22 cellular contexts compared by ENCODE assay signal in genomic region chr1:110525250-110525597, GRCh38. TPM values are rescaled to one million over a fixed set of nuclear protein-coding genes. Genes with fewer than 3 reads are reported as not detected.
A peak's percentile ranks its signal among the peaks of the same experiment; 100 is the strongest.
DNase-seq lines count a peak whose midpoint lies in the region; FAIRE-seq and TF ChIP-seq lines count a peak whose summit lies in the region.
"Had no signal": no experiment of that assay in that cellular context is flagged by ENCODE, and none has a peak within 500 bp of the region (broad histone marks: within the 10 kb centered on the region; RNA-seq: fewer than 3 reads in every experiment).

No MANE protein-coding gene starts in this region.

- H3K9ac ChIP-seq in keratinocyte (ENCODE audit: control insufficient read depth, extremely low read depth, insufficient read depth, low read length), result no peak overlapping the region

- H3K27ac ChIP-seq in RWPE1 (no peak overlapping the region), keratinocyte (ENCODE audit: control insufficient read depth, insufficient read depth, low read length) (no peak overlapping the region)
- H3K27ac ChIP-seq: A549; BLaER1 treated with 17β-estradiol and CSF1 and Interleukin-3, amounts not matched to agents 10 nM and 100 nM; skin epidermis had no signal

- DNase-seq in A172 (ENCODE audit: low spot score) (peak; percentile 57), ELR (ENCODE audit: low read depth) (peak; percentile 45), RWPE1 (ENCODE audit: low spot score) (peak; percentile 57), keratinocyte (ENCODE audit: low read depth, low spot score) (no peak), NCI-H510A treated with DMSO at 0.1 percent for 48 hours (lab: John Stamatoyannopoulos, UW) (no peak), kidney tubule cell (ENCODE audit: low spot score) (no peak), NCI-H345 (lab: John Stamatoyannopoulos, UW) (no peak)
- no peak for DNase-seq in activated CD4-positive, alpha-beta T cell treated with anti-CD3 and anti-CD28 coated beads, Interleukin-2, amount 50 U/mL, for 48 hours
- DNase-seq: activated CD4-positive, alpha-beta T cell treated with anti-CD3 and anti-CD28 coated beads, Interleukin-2, amount 10 ng/mL, durations not matched to agents 24 days and 14 days; activated gamma-delta T cell treated with Interleukin-2 at 50 U/mL for 16 hours; activated T-cell treated with anti-CD3 and anti-CD28 coated beads, Interleukin-2, amount 50 U/mL, for 4 hours; Caco-2; central memory CD4-positive, alpha-beta T cell; endodermal cell; NCI-H187 treated with DMSO at 0.1 percent for 48 hours had no signal

- POLR2A ChIA-PET in RWPE1 (lab: Yijun Ruan, JAX; ENCODE audit: low non-redundant PET), result no interaction called here

- H3K79me2 ChIP-seq in keratinocyte (ENCODE audit: control insufficient read depth, insufficient read depth, low read length), result no peaks in the 10 kb centered on the region

- dilution Hi-C loops in keratinocyte (cut with MboI; ENCODE audit: extremely low pct_ligation_motif_present, low sequenced_read_pairs), result no loop called here

- TF ChIP-seq CTCF in RWPE1 (conservative IDR thresholded peaks at IDR 0.05; ENCODE audit: low read depth) (no peak), keratinocyte (optimal IDR thresholded peaks at IDR 0.05 in 1 of 3, IDR thresholded peaks at IDR 0.05 in 1 of 3, conservative IDR thresholded peaks at IDR 0.05 in 1 of 3; ENCODE audit: extremely low read depth in 1 of 3, insufficient read depth in 2 of 3, low read length in 3 of 3) (no peak)

- H3K4me1 ChIP-seq in keratinocyte (ENCODE audit: control insufficient read depth, extremely low read depth, insufficient read depth, low read length), result peaks cover 12% of the 10 kb centered on the region
- H3K4me1 ChIP-seq: Caco-2 had no signal

- H3K9me3 ChIP-seq in keratinocyte (ENCODE audit: control insufficient read depth, low read depth, low read length), result no peaks in the 10 kb centered on the region
- H3K9me3 ChIP-seq: A549; BLaER1 treated with 17β-estradiol and CSF1 and Interleukin-3, amounts not matched to agents 10 nM and 100 nM; Caco-2 had no signal

- CTCF ChIA-PET in RWPE1 (lab: Yijun Ruan, JAX), result interaction anchor here (1.1 kb wide), 1 partner anchor 9 kb away, joined by 5 read pairs; no protein-coding TSS in a partner anchor

- peak overlapping the region; percentile 54 for H3K4me2 ChIP-seq in keratinocyte (ENCODE audit: control insufficient read depth, extremely low read depth, insufficient read depth, low read depth, low read length)

- FAIRE-seq in keratinocyte (lab: Jason Lieb, UNC), result no peak
- FAIRE-seq: A549, GM18507 had no signal

- H4K20me1 ChIP-seq in keratinocyte (ENCODE audit: control insufficient read depth, extremely low read depth, insufficient read depth, low read length), result no peaks in the 10 kb centered on the region

- no peak overlapping the region for H2AFZ ChIP-seq in keratinocyte (ENCODE audit: control insufficient read depth, low read length)

- no peaks in the 10 kb centered on the region for H3K9me1 ChIP-seq in keratinocyte (ENCODE audit: control insufficient read depth, extremely low read depth, insufficient read depth, low read length)

- no peaks in the 10 kb centered on the region for H3K36me3 ChIP-seq in keratinocyte (ENCODE audit: control insufficient read depth in 2 of 2, extremely low read depth in 1 of 2, insufficient read depth in 2 of 2, low read length in 2 of 2)
- H3K36me3 ChIP-seq: BLaER1 treated with 17β-estradiol and CSF1 and Interleukin-3, amounts not matched to agents 10 nM and 100 nM had no signal

- no peak overlapping the region for H3K4me3 ChIP-seq in keratinocyte (ENCODE audit: control insufficient read depth in 2 of 3, extremely low read depth in 1 of 3, insufficient read depth in 2 of 3, low read depth in 1 of 3, low read length in 3 of 3)
- H3K4me3 ChIP-seq: A549; BLaER1 treated with 17β-estradiol and CSF1 and Interleukin-3, amounts not matched to agents 10 nM and 100 nM; skin epidermis had no signal

- H3K27me3 ChIP-seq in keratinocyte (ENCODE audit: control insufficient read depth, extremely low read depth, insufficient read depth, low read length), result peaks cover 22% of the 10 kb centered on the region
- H3K27me3 ChIP-seq: BLaER1 treated with 17β-estradiol and CSF1 and Interleukin-3, amounts not matched to agents 10 nM and 100 nM had no signal

RNA-seq across cellular contexts. Expression of gene KCNA10, which starts 6.2 kb away (rescaled TPM):
- not detected in 2 replicates for total RNA-seq in A172 (2014; rRNA removed; shearing (Covaris generic))
- polyA plus RNA-seq in keratinocyte, result not detected in 3 replicates
- polyA plus RNA-seq in keratinocyte (2011; ENCODE audit: low read depth), result not detected
- not detected in 2 replicates for polyA plus RNA-seq in keratinocyte (2011; cell fraction: cytosol; rRNA removed)
- 0.05 TPM in 1 of 2 replicates, not detected in the other for polyA plus RNA-seq in keratinocyte (2011; cell fraction: nucleus; rRNA removed)
- not detected in 2 replicates for polyA plus RNA-seq in keratinocyte (2012; ENCODE audit: low replicate concordance)
- not detected in 3 replicates for polyA minus RNA-seq in keratinocyte
- polyA minus RNA-seq in keratinocyte (2011; cell fraction: cytosol; rRNA and poly(A)+ RNA removed), result not detected
- polyA minus RNA-seq in keratinocyte (2011; cell fraction: nucleus; rRNA and poly(A)+ RNA removed), result not detected in 2 replicates
- total RNA-seq: activated CD4-positive, alpha-beta T cell treated with anti-CD3 and anti-CD28 coated beads, Interleukin-2, amount 10 ng/mL, durations not matched to agents 24 days and 14 days; activated T-cell treated with anti-CD3 and anti-CD28 coated beads, Interleukin-2, amount 50 U/mL, for 4 hours; Caco-2; endodermal cell; liver; natural killer cell treated with Interleukin-12 subunit alpha and Interleukin-12 subunit beta and Interleukin-15 and Interleukin-18, amount 100 ng/mL, for 72 hours; osteoblast had no signal
- polyA plus RNA-seq: A549, liver had no signal

Comparison
In these comparisons a context has a peak if more than half of its experiments do, and no peak if none do; other contexts are left out.
1. DNase-seq: peak in A172 (single experiment), ELR (single experiment) and RWPE1 (single experiment); none in keratinocyte (single experiment), NCI-H510A treated with DMSO at 0.1 percent for 48 hours (single experiment), activated CD4-positive, alpha-beta T cell treated with anti-CD3 and anti-CD28 coated beads, Interleukin-2, amount 50 U/mL, for 48 hours (0 of 2), kidney tubule cell (single experiment) and NCI-H345 (single experiment).